ENCODE assay signal across 22 cellular contexts in the genomic region with DNA sequence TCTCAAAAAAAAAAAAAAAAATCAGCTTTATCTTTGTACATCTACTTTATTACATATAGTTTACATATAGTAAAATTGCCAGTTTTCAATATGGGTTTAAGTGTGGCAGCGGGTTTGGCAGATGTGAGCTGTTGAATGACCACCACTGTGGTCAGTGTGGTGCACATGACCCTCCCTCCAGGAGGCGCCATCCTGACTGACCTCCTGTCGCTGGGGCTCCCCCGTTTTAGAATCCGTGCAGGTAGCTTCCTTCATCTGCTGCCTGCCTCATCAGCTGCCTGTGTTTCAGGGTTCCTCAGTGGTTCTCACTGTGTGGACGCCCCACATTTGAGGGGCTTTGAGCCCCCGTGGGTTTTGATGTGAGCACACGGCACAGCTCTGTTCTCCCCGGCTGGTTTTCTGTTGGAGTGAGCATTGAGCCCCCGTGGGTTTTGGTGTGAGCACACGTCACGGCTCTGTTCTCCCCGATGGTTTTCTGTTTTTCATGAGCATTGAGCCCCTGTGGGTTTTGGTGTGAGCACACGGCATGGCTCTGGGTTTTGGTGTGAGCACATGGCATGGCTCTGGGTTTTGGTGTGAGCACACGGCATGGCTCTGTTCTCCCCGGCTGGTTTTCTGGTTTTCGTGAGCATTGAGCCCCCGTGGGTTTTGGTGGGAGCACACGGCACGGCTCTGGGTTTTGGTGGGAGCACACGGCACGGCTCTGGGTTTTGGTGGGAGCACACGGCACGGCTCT. TPM values are rescaled to one million over a fixed set of nuclear protein-coding genes. Genes with fewer than 3 reads are reported as not detected.
"Had no signal": no experiment of that assay in that cellular context is flagged by ENCODE, and none has a peak within 500 bp of the region (broad histone marks: within the 10 kb centered on the region; RNA-seq: fewer than 3 reads in every experiment).

No MANE protein-coding gene starts in this region.

- H3K27ac Mint-ChIP-seq: activated CD4-positive, alpha-beta T cell treated with anti-CD3 and anti-CD28 coated beads, Interleukin-2, amount 10 ng/mL, durations not matched to agents 7 days and 5 days; activated naive CD8-positive, alpha-beta T cell; dendritic cell treated with granulocyte-macrophage colony-stimulating factor and Interleukin-4, amounts not matched to agents 40 ng/mL and 50 ng/mL, for 4 days; natural killer cell treated with Interleukin-12 subunit alpha and Interleukin-12 subunit beta and Interleukin-15 and Interleukin-18, amount 100 ng/mL, for 72 hours; stimulated activated naive B cell treated with anti-CD40 and anti-IgM and Interleukin-4, amounts not matched to agents 10 μg/mL and 1 μg/mL and 100 μg/mL, for 72 hours had no signal

- H3K27me3 Mint-ChIP-seq: activated CD4-positive, alpha-beta T cell treated with anti-CD3 and anti-CD28 coated beads, Interleukin-2, amount 10 ng/mL, durations not matched to agents 7 days and 5 days; activated naive CD8-positive, alpha-beta T cell; dendritic cell treated with granulocyte-macrophage colony-stimulating factor and Interleukin-4, amounts not matched to agents 40 ng/mL and 50 ng/mL, for 4 days; effector memory CD8-positive, alpha-beta T cell; natural killer cell treated with Interleukin-12 subunit alpha and Interleukin-12 subunit beta and Interleukin-15 and Interleukin-18, amount 100 ng/mL, for 72 hours; stimulated activated naive B cell treated with anti-CD40 and anti-IgM and Interleukin-4, amounts not matched to agents 10 μg/mL and 1 μg/mL and 100 μg/mL, for 72 hours had no signal

- H3K27me3 ChIP-seq: body of pancreas, hepatocyte, thyroid gland had no signal

- H3K36me3 Mint-ChIP-seq: natural killer cell treated with Interleukin-12 subunit alpha and Interleukin-12 subunit beta and Interleukin-15 and Interleukin-18, amount 100 ng/mL, for 72 hours had no signal

- H3K36me3 ChIP-seq: thyroid gland had no signal

- H3K9me3 ChIP-seq: body of pancreas, left ventricle myocardium inferior, thyroid gland had no signal

- H3K27ac ChIP-seq: body of pancreas, hepatocyte, left ventricle myocardium inferior, thyroid gland had no signal

- FAIRE-seq: keratinocyte, urothelium cell line had no signal

- DNase-seq: activated CD4-positive, alpha-beta T cell treated with anti-CD3 and anti-CD28 coated beads, Interleukin-2, amount 10 ng/mL, durations not matched to agents 7 days and 5 days; activated CD8-positive, alpha-beta memory T cell treated with anti-CD3 and anti-CD28 coated beads, Interleukin-2, amount 50 U/mL, for 48 hours; activated gamma-delta T cell treated with Interleukin-2 at 50 U/mL for 16 hours; activated T-cell treated with anti-CD3 and anti-CD28 coated beads, Interleukin-2, amount 50 U/mL, for 72 hours; amniotic stem cell; body of pancreas; effector memory CD8-positive, alpha-beta T cell; erythroblast; left ventricle myocardium inferior; mesendoderm; stimulated activated CD4-positive, alpha-beta T cell treated with anti-CD3 and anti-CD28 coated beads, Interleukin-4, amount 100 ng/mL, for 1 hour; stimulated activated naive B cell treated with anti-CD40 and anti-IgM and Interleukin-4, amounts not matched to agents 10 μg/mL and 1 μg/mL and 100 μg/mL, for 72 hours; T-helper 1 cell; T1000; thyroid gland had no signal

- H3K4me3 ChIP-seq: body of pancreas, hepatocyte, left ventricle myocardium inferior, thyroid gland had no signal

- H3K4me3 Mint-ChIP-seq: activated CD4-positive, alpha-beta T cell treated with anti-CD3 and anti-CD28 coated beads, Interleukin-2, amount 10 ng/mL, durations not matched to agents 7 days and 5 days; activated naive CD8-positive, alpha-beta T cell; activated T-cell treated with anti-CD3 and anti-CD28 coated beads, Interleukin-2, amount 50 U/mL, for 72 hours; dendritic cell treated with granulocyte-macrophage colony-stimulating factor and Interleukin-4, amounts not matched to agents 40 ng/mL and 50 ng/mL, for 4 days; effector memory CD8-positive, alpha-beta T cell; natural killer cell treated with Interleukin-12 subunit alpha and Interleukin-12 subunit beta and Interleukin-15 and Interleukin-18, amount 100 ng/mL, for 72 hours; stimulated activated naive B cell treated with anti-CD40 and anti-IgM and Interleukin-4, amounts not matched to agents 10 μg/mL and 1 μg/mL and 100 μg/mL, for 72 hours had no signal

- H3K9me3 Mint-ChIP-seq: activated CD4-positive, alpha-beta T cell treated with anti-CD3 and anti-CD28 coated beads, Interleukin-2, amount 10 ng/mL, durations not matched to agents 7 days and 5 days; activated T-cell treated with anti-CD3 and anti-CD28 coated beads, Interleukin-2, amount 50 U/mL, for 72 hours; dendritic cell treated with granulocyte-macrophage colony-stimulating factor and Interleukin-4, amounts not matched to agents 40 ng/mL and 50 ng/mL, for 4 days; effector memory CD8-positive, alpha-beta T cell; natural killer cell treated with Interleukin-12 subunit alpha and Interleukin-12 subunit beta and Interleukin-15 and Interleukin-18, amount 100 ng/mL, for 72 hours; stimulated activated naive B cell treated with anti-CD40 and anti-IgM and Interleukin-4, amounts not matched to agents 10 μg/mL and 1 μg/mL and 100 μg/mL, for 72 hours had no signal

- ATAC-seq: activated T-cell treated with anti-CD3 and anti-CD28 coated beads, Interleukin-2, amount 50 U/mL, for 72 hours; body of pancreas; effector memory CD8-positive, alpha-beta T cell; natural killer cell treated with Interleukin-12 subunit alpha and Interleukin-12 subunit beta and Interleukin-15 and Interleukin-18, amount 100 ng/mL, for 72 hours; stimulated activated naive B cell treated with anti-CD40 and anti-IgM and Interleukin-4, amounts not matched to agents 10 μg/mL and 1 μg/mL and 100 μg/mL, for 72 hours had no signal

RNA-seq across cellular contexts. Expression of gene ZNF750, which starts 57.9 kb away (rescaled TPM):
- total RNA-seq: activated CD4-positive, alpha-beta T cell treated with anti-CD3 and anti-CD28 coated beads, Interleukin-2, amount 10 ng/mL, durations not matched to agents 7 days and 5 days; activated T-cell treated with anti-CD3 and anti-CD28 coated beads, Interleukin-2, amount 50 U/mL, for 72 hours; body of pancreas; left ventricle myocardium inferior; natural killer cell treated with Interleukin-12 subunit alpha and Interleukin-12 subunit beta and Interleukin-15 and Interleukin-18, amount 100 ng/mL, for 72 hours; skeletal muscle tissue had no signal
